In the genomic region with DNA sequence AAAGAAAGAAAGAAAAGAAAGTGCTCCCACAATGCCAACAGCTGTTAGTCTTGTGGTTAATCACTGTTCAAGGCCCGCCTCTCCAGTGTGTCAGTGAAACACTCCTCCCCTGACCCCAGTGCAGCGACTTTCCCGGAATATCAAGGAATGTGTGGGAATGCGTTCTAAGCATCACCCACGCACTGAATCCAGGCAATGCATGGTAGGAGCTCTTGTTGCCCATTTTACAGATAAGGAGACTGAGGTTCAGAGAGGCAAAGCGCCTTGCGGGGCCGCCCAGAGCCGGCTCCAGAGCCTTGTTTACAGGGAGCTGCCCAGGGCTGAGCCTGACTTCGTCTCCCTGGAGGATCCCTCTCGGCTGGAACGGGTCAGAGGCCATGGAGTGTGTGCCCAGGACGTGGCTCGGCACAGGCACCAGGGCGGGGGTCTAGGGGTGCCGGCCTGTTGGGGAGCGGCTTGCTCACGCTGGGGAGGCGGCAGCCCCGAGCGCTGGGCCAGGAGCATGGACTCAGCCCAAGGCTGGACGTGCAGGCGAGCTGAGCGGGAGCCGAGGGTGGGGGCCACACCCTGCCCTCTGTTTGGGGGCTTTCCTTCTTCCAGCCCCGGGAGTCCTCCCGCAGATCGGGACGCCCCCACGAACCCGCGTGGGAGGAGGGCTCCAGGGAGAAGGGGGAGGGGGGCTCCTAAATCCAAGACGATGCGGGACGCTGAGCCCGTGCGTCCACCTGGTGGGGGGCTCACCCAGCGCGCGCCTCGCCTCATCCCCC, we compare ENCODE assay signal across 1 cellular context.
TF ChIP-seq lines count a peak whose summit lies in the region.

No MANE protein-coding gene starts in this region.

TF ChIP-seq in HepG2, 621 proteins besides CTCF, POLR2A, EP300 and RAD21 (continued from another document and continues in another):
- TF ChIP-seq, protein P1, sequence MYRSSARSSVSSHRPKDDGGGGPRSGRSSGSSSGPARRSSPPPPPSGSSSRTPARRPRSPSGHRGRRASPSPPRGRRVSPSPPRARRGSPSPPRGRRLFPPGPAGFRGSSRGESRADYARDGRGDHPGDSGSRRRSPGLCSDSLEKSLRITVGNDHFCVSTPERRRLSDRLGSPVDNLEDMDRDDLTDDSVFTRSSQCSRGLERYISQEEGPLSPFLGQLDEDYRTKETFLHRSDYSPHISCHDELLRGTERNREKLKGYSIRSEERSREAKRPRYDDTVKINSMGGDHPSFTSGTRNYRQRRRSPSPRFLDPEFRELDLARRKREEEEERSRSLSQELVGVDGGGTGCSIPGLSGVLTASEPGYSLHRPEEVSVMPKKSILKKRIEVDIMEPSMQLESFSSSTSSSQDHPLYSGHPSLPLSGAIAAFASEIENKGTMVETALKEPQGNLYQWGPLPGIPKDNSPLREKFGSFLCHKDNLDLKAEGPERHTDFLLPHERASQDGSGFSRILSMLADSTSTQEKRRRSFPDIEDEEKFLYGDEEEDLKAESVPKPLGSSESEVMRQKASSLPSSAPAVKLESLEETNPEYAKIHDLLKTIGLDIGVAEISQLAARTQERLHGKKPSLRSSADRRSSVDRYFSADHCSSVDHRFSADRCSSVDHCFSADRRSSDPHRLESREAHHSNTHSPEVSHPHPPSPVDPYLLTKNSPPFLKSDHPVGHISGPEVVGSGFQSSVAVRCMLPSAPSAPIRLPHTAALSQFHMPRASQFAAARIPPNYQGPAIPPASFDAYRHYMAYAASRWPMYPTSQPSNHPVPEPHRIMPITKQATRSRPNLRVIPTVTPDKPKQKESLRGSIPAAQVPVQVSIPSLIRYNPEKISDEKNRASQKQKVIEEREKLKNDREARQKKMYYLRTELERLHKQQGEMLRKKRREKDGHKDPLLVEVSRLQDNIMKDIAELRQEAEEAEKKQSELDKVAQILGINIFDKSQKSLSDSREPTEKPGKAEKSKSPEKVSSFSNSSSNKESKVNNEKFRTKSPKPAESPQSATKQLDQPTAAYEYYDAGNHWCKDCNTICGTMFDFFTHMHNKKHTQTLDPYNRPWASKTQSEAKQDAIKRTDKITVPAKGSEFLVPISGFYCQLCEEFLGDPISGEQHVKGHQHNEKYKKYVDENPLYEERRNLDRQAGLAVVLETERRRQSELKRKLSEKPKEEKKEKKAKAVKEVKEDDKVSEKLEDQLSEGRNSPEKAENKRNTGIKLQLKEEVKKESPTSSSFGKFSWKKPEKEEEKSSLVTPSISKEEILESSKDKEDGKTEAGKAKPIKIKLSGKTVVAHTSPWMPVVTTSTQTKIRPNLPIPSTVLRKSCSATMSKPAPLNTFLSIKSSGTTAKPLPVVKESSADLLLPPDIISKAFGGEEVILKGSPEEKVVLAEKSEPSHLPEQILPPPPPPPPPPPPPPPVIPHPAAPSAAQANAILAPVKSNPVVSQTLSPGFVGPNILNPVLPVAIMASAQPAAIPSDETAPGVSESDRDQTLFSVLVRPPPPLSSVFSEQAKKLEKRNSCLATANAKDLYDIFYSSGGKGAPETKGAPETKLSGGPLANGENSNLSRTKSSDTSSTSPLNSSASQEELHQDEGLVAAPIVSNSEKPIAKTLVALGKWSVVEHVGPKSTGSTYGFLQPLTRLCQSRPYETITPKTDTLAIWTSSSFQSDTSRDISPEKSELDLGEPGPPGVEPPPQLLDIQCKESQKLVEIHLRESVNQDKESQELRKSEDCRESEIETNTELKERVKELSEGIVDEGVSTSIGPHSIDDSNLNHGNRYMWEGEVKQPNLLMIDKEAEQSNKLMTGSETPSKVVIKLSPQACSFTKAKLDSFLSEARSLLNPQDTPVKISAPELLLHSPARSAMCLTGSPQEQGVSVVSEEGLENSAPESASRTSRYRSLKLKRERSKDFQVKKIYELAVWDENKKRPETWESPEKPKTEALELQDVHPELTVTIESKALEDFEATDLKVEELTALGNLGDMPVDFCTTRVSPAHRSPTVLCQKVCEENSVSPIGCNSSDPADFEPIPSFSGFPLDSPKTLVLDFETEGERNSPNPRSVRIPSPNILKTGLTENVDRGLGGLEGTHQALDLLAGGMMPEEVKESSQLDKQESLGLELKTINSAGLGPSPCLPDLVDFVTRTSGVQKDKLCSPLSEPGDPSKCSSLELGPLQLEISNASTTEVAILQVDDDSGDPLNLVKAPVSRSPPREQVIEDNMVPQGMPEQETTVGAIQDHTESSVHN (CRISPR knock-in tag; IDR thresholded peaks at IDR 0.05) = no peak
- TF ChIP-seq SPEN (CRISPR knock-in tag; IDR thresholded peaks at IDR 0.05; ENCODE audit: low read depth) (no peak; the same call in 1 of the 2 replicates), ZNF546 (CRISPR knock-in tag; conservative IDR thresholded peaks at IDR 0.05) (no peak), EHMT2 (IDR thresholded peaks at IDR 0.05; ENCODE audit: borderline replicate concordance, low read depth, low read length) (no peak), ELF4 (CRISPR knock-in tag; IDR thresholded peaks at IDR 0.05; ENCODE audit: borderline replicate concordance) (0 out of 2 replicates have a peak, but pooled peaks have one; percentile 46), FOSL1 (CRISPR knock-in tag; IDR thresholded peaks at IDR 0.05; ENCODE audit: borderline replicate concordance) (no peak), SP4 (CRISPR knock-in tag; IDR thresholded peaks at IDR 0.05) (peak; percentile 65; the same call in 1 of the 2 replicates), ZNF335 (CRISPR knock-in tag; IDR thresholded peaks at IDR 0.05) (0 out of 2 replicates have a peak, but pooled peaks have one; percentile 48), THAP11 (CRISPR knock-in tag; IDR thresholded peaks at IDR 0.05) (no peak), ATRX (CRISPR knock-in tag; IDR thresholded peaks at IDR 0.05; ENCODE audit: borderline replicate concordance) (no peak), SP5 (CRISPR knock-in tag; IDR thresholded peaks at IDR 0.05; ENCODE audit: borderline replicate concordance, low read depth) (no peak), TP53 (CRISPR knock-in tag; conservative IDR thresholded peaks at IDR 0.05) (no peak), ZNF567 (CRISPR knock-in tag; IDR thresholded peaks at IDR 0.05; ENCODE audit: borderline replicate concordance) (no peak), ZNF670 (CRISPR knock-in tag; IDR thresholded peaks at IDR 0.05; ENCODE audit: borderline replicate concordance) (peak; percentile 56; the same call in 1 of the 2 replicates), ZNF674 (CRISPR knock-in tag; IDR thresholded peaks at IDR 0.05; ENCODE audit: low read depth) (no peak; the same call in 1 of the 2 replicates), NFATC3 (CRISPR knock-in tag; IDR thresholded peaks at IDR 0.05) (no peak), ZNF430 (CRISPR knock-in tag; IDR thresholded peaks at IDR 0.05) (no peak), ZNF761 (CRISPR knock-in tag; conservative IDR thresholded peaks at IDR 0.05) (no peak), SRSF9 (IDR thresholded peaks at IDR 0.05; ENCODE audit: borderline replicate concordance, insufficient read depth, low read depth, low read length, poor library complexity, severe bottlenecking) (no peak), SP140L (CRISPR knock-in tag; IDR thresholded peaks at IDR 0.05; ENCODE audit: borderline replicate concordance) (no peak), ISL2 (CRISPR knock-in tag; IDR thresholded peaks at IDR 0.05) (no peak), ZNF10 (CRISPR knock-in tag; IDR thresholded peaks at IDR 0.05; ENCODE audit: borderline replicate concordance, low read depth) (no peak), TARDBP (CRISPR knock-in tag; IDR thresholded peaks at IDR 0.05) (no peak), ZNF138 (CRISPR knock-in tag; IDR thresholded peaks at IDR 0.05; ENCODE audit: low read depth) (peak; percentile 75; the same call in 1 of the 2 replicates), TBX2 (CRISPR knock-in tag; IDR thresholded peaks at IDR 0.05; ENCODE audit: borderline replicate concordance) (peak; percentile 80), SALL2 (CRISPR knock-in tag; IDR thresholded peaks at IDR 0.05) (no peak), POLR2G (IDR thresholded peaks at IDR 0.05; ENCODE audit: low read depth, low read length) (peak; percentile 33; the same call in 1 of the 2 replicates), NFYC (CRISPR knock-in tag; IDR thresholded peaks at IDR 0.05) (no peak), SETDB1 (CRISPR knock-in tag; IDR thresholded peaks at IDR 0.05; ENCODE audit: borderline replicate concordance) (no peak), HMGA1 (CRISPR knock-in tag; conservative IDR thresholded peaks at IDR 0.05) (no peak), SMAD9 (CRISPR knock-in tag; IDR thresholded peaks at IDR 0.05) (no peak), KLF9 (CRISPR knock-in tag; IDR thresholded peaks at IDR 0.05; ENCODE audit: low read depth) (no peak), DNMT1 (CRISPR knock-in tag; IDR thresholded peaks at IDR 0.05) (no peak)
- TF ChIP-seq, protein P2, sequence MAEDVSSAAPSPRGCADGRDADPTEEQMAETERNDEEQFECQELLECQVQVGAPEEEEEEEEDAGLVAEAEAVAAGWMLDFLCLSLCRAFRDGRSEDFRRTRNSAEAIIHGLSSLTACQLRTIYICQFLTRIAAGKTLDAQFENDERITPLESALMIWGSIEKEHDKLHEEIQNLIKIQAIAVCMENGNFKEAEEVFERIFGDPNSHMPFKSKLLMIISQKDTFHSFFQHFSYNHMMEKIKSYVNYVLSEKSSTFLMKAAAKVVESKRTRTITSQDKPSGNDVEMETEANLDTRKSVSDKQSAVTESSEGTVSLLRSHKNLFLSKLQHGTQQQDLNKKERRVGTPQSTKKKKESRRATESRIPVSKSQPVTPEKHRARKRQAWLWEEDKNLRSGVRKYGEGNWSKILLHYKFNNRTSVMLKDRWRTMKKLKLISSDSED (CRISPR knock-in tag; IDR thresholded peaks at IDR 0.05) = no peak
- TF ChIP-seq, protein P3, sequence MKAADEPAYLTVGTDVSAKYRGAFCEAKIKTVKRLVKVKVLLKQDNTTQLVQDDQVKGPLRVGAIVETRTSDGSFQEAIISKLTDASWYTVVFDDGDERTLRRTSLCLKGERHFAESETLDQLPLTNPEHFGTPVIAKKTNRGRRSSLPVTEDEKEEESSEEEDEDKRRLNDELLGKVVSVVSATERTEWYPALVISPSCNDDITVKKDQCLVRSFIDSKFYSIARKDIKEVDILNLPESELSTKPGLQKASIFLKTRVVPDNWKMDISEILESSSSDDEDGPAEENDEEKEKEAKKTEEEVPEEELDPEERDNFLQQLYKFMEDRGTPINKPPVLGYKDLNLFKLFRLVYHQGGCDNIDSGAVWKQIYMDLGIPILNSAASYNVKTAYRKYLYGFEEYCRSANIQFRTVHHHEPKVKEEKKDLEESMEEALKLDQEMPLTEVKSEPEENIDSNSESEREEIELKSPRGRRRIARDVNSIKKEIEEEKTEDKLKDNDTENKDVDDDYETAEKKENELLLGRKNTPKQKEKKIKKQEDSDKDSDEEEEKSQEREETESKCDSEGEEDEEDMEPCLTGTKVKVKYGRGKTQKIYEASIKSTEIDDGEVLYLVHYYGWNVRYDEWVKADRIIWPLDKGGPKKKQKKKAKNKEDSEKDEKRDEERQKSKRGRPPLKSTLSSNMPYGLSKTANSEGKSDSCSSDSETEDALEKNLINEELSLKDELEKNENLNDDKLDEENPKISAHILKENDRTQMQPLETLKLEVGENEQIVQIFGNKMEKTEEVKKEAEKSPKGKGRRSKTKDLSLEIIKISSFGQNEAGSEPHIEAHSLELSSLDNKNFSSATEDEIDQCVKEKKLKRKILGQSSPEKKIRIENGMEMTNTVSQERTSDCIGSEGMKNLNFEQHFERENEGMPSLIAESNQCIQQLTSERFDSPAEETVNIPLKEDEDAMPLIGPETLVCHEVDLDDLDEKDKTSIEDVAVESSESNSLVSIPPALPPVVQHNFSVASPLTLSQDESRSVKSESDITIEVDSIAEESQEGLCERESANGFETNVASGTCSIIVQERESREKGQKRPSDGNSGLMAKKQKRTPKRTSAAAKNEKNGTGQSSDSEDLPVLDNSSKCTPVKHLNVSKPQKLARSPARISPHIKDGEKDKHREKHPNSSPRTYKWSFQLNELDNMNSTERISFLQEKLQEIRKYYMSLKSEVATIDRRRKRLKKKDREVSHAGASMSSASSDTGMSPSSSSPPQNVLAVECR (CRISPR knock-in tag; IDR thresholded peaks at IDR 0.05; ENCODE audit: borderline replicate concordance) = peak; percentile 73; the same call in 1 of the 2 replicates
- TF ChIP-seq, protein P4, sequence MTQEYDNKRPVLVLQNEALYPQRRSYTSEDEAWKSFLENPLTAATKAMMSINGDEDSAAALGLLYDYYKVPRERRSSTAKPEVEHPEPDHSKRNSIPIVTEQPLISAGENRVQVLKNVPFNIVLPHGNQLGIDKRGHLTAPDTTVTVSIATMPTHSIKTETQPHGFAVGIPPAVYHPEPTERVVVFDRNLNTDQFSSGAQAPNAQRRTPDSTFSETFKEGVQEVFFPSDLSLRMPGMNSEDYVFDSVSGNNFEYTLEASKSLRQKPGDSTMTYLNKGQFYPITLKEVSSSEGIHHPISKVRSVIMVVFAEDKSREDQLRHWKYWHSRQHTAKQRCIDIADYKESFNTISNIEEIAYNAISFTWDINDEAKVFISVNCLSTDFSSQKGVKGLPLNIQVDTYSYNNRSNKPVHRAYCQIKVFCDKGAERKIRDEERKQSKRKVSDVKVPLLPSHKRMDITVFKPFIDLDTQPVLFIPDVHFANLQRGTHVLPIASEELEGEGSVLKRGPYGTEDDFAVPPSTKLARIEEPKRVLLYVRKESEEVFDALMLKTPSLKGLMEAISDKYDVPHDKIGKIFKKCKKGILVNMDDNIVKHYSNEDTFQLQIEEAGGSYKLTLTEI (CRISPR knock-in tag; conservative IDR thresholded peaks at IDR 0.05) = no peak
- TF ChIP-seq, protein P5, sequence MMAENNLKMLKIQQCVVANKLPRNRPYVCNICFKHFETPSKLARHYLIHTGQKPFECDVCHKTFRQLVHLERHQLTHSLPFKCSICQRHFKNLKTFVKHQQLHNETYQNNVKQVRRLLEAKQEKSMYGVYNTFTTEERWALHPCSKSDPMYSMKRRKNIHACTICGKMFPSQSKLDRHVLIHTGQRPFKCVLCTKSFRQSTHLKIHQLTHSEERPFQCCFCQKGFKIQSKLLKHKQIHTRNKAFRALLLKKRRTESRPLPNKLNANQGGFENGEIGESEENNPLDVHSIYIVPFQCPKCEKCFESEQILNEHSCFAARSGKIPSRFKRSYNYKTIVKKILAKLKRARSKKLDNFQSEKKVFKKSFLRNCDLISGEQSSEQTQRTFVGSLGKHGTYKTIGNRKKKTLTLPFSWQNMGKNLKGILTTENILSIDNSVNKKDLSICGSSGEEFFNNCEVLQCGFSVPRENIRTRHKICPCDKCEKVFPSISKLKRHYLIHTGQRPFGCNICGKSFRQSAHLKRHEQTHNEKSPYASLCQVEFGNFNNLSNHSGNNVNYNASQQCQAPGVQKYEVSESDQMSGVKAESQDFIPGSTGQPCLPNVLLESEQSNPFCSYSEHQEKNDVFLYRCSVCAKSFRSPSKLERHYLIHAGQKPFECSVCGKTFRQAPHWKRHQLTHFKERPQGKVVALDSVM (CRISPR knock-in tag; IDR thresholded peaks at IDR 0.05) = peak; percentile 42; the same call in 1 of the 2 replicates
